22 cellular contexts compared by ENCODE assay signal in the genomic region with DNA sequence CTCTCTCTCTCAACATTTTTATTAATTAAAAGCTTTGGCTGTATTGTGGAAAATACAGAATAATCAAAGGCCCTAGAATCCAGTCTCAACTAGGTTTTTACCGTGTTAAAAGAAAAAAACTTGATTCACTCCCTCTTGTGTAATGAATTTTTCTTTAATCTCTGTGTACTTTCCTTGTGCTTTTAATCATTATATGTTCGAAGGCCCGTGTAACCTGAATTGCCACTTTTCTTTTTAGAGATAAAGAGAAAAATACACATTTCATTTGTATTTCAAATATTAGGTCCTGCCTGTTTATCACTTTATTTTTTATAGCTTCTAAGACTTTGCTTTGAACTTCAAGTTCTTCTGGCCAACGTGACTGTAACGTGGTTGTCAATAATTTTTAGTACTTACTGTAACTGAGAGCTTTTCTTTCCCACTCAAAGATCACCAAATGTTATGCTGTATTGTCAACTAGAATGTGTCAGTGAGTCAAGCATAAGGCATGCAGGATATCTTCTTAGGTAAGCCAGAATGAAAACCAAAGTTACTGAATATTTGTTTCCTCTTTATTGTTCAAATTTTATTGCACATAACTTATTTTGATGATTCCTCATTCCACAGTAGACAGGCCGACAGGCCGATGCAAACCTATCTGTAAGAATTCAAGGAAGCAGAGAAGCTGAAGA. TPM values are rescaled to one million over a fixed set of nuclear protein-coding genes. Genes with fewer than 3 reads are reported as not detected.
DNase-seq lines count a peak whose midpoint lies in the region; TF ChIP-seq lines count a peak whose summit lies in the region.
"Had no signal": no experiment of that assay in that cellular context is flagged by ENCODE, and none has a peak within 500 bp of the region (broad histone marks: within the 10 kb centered on the region; RNA-seq: fewer than 3 reads in every experiment).

No MANE protein-coding gene starts in this region.

- BruUV-seq in PC-9 (replicated peaks; lab: Mats Ljungman, UMichigan), result no TSS peak

- POLR2A ChIA-PET in PC-9 (lab: Charles Lee; ENCODE audit: unreplicated experiment), result no interaction called here

- H3K36me3 ChIP-seq in PC-9 (ENCODE audit: low read depth), result no peaks in the 10 kb centered on the region
- H3K36me3 ChIP-seq in esophagus squamous epithelium, result no peaks in the 10 kb centered on the region
- H3K36me3 ChIP-seq in trophoblast cell (ENCODE audit: control insufficient read depth in 1 of 2, insufficient read depth in 2 of 2, low read length in 2 of 2), result no peaks in the 10 kb centered on the region
- H3K36me3 ChIP-seq: brain microvascular endothelial cell, colonic mucosa, lower lobe of right lung, thyroid gland had no signal

- peaks cover 12% of the 10 kb centered on the region; the same call in 1 of the 2 replicates for H3F3A ChIP-seq in PC-9 (ENCODE audit: insufficient read depth, low read depth)

- TF ChIP-seq CTCF in PC-9 (conservative IDR thresholded peaks at IDR 0.05) (no peak), esophagus squamous epithelium (IDR thresholded peaks at IDR 0.05) (no peak)

- CTCF ChIA-PET in PC-9 (lab: Charles Lee), result no interaction called here
- CTCF ChIA-PET in activated naive CD4-positive, alpha-beta T cell treated with anti-CD3 and anti-CD28 coated beads, Interleukin-2, amount 10 ng/mL, durations not matched to agents 7 days and 5 days (lab: Charles Lee), result no interaction called here

- WGBS in esophagus squamous epithelium, 2 donors, result 36 to 56% methylated on average over 7 of the region's 7 CpGs
- no CpG with 5 or more reads among the region's 7 CpGs for WGBS in trophoblast cell (ENCODE audit: extremely low coverage, insufficient coverage, insufficient read length)

- H4K12ac ChIP-seq in trophoblast cell (ENCODE audit: low read depth, low read length), result no peak overlapping the region

- no peak overlapping the region for H3K4ac ChIP-seq in trophoblast cell (ENCODE audit: low read depth, low read length)

- no peak overlapping the region for H3K4me3 Mint-ChIP-seq in activated naive CD4-positive, alpha-beta T cell treated with anti-CD3 and anti-CD28 coated beads, Interleukin-2, amount 10 ng/mL, durations not matched to agents 7 days and 5 days
- H3K4me3 Mint-ChIP-seq: immature natural killer cell, T-helper 17 cell had no signal

- H3K9me3 ChIP-seq in PC-9 (ENCODE audit: insufficient read depth, low read depth), result no peaks in the 10 kb centered on the region
- no peaks in the 10 kb centered on the region for H3K9me3 ChIP-seq in esophagus squamous epithelium
- H3K9me3 ChIP-seq in trophoblast cell (ENCODE audit: insufficient read depth, low read depth, low read length), result no peaks in the 10 kb centered on the region
- H3K9me3 ChIP-seq: colonic mucosa, lower lobe of right lung, thyroid gland had no signal

- H2BK120ac ChIP-seq in trophoblast cell (ENCODE audit: insufficient read depth, low read length, poor library complexity), result no peak overlapping the region

- H3K14ac ChIP-seq in trophoblast cell (ENCODE audit: low read length), result no peak overlapping the region

- H3K9ac ChIP-seq in trophoblast cell (ENCODE audit: low read length), result no peak overlapping the region

- no peak overlapping the region for H2BK12ac ChIP-seq in trophoblast cell (ENCODE audit: low read length)

- intact Hi-C loops in PC-9 (cut with micrococcal nuclease; ENCODE audit: unreplicated experiment), result no loop called here
- intact Hi-C loops in esophagus squamous epithelium (cut with DNase I), result no loop called here

- no peak overlapping the region for H4K91ac ChIP-seq in trophoblast cell (ENCODE audit: low read depth, low read length)

- no peak for TF ChIP-seq POLR2A in esophagus squamous epithelium (IDR thresholded peaks at IDR 0.05)

- DNase-seq in ACHN, result peak; percentile 5
- DNase-seq in PC-9, result peak in 1 of 2 experiments; percentile 79
- DNase-seq in esophagus squamous epithelium (lab: John Stamatoyannopoulos, UW), result no peak
- peak; percentile 42 to 77 for DNase-seq in trophoblast cell
- DNase-seq in NCI-H1930 (lab: John Stamatoyannopoulos, UW), result no peak
- no peak for DNase-seq in NCI-H1417 treated with DMSO at 0.1 percent for 48 hours (lab: John Stamatoyannopoulos, UW)
- DNase-seq in NCI-H2107 treated with DMSO at 0.1 percent for 48 hours (lab: John Stamatoyannopoulos, UW; ENCODE audit: unreplicated experiment), result no peak
- DNase-seq in activated naive CD4-positive, alpha-beta T cell treated with anti-CD3 and anti-CD28 coated beads, Interleukin-2, amount 10 ng/mL, durations not matched to agents 7 days and 5 days, result no peak
- DNase-seq: activated CD4-positive, alpha-beta T cell treated with anti-CD3 and anti-CD28 coated beads, Interleukin-2, amount 50 U/mL, for 4 hours; activated CD8-positive, alpha-beta memory T cell treated with anti-CD3 and anti-CD28 coated beads, Interleukin-2, amount 50 U/mL, for 4 hours; brain microvascular endothelial cell; colonic mucosa; DND-41; immature natural killer cell; Kasumi-1; lower lobe of right lung; NCI-H1105; stimulated activated CD4-positive, alpha-beta T cell treated with anti-CD3 and anti-CD28 coated beads, Interleukin-12 subunit alpha, Interleukin-12 subunit beta, amount 100 ng/mL, for 4 hours; stimulated activated CD4-positive, alpha-beta T cell treated with anti-CD3 and anti-CD28 coated beads, Interleukin-4, amount 100 ng/mL, for 4 hours; stimulated activated naive CD8-positive, alpha-beta T cell treated with anti-CD3 and anti-CD28 coated beads, Interleukin-15, Interleukin-2, amounts not matched to agents 100 U/mL and 50 U/mL, for 24 hours; T-helper 17 cell; thyroid gland had no signal

- H3K27me3 Mint-ChIP-seq in activated naive CD4-positive, alpha-beta T cell treated with anti-CD3 and anti-CD28 coated beads, Interleukin-2, amount 10 ng/mL, durations not matched to agents 7 days and 5 days, result peaks cover 11% of the 10 kb centered on the region

- no peaks in the 10 kb centered on the region for H3K4me1 Mint-ChIP-seq in activated naive CD4-positive, alpha-beta T cell treated with anti-CD3 and anti-CD28 coated beads, Interleukin-2, amount 10 ng/mL, durations not matched to agents 7 days and 5 days
- H3K4me1 Mint-ChIP-seq: T-helper 17 cell had no signal

- H3K18ac ChIP-seq in trophoblast cell (ENCODE audit: low read length), result no peak overlapping the region

- H3K4me3 ChIP-seq in PC-9 (peak overlapping the region; percentile 18; the same call in 1 of the 2 replicates), esophagus squamous epithelium (no peak overlapping the region), trophoblast cell (ENCODE audit: low read depth, low read length) (no peak overlapping the region)
- H3K4me3 ChIP-seq: colonic mucosa, lower lobe of right lung, thyroid gland had no signal

- H2AK5ac ChIP-seq in trophoblast cell (ENCODE audit: low read length), result no peak overlapping the region

- H3K4me2 ChIP-seq in PC-9, result peak overlapping the region; percentile 42; the same call in 1 of the 2 replicates
- H3K4me2 ChIP-seq in trophoblast cell (ENCODE audit: low read length), result no peak overlapping the region

- H3K9me3 Mint-ChIP-seq in activated naive CD4-positive, alpha-beta T cell treated with anti-CD3 and anti-CD28 coated beads, Interleukin-2, amount 10 ng/mL, durations not matched to agents 7 days and 5 days, result no peaks in the 10 kb centered on the region

- H3K27ac ChIP-seq in PC-9, result peak overlapping the region; percentile 49
- peak overlapping the region in 3 of 4 donors; percentile 53 to 62 (median 58) for H3K27ac ChIP-seq in esophagus squamous epithelium
- H3K27ac ChIP-seq in trophoblast cell (ENCODE audit: low read depth, low read length), result no peak overlapping the region
- H3K27ac ChIP-seq: brain microvascular endothelial cell, colonic mucosa, lower lobe of right lung, thyroid gland had no signal

- H3K23ac ChIP-seq in trophoblast cell (ENCODE audit: low read length), result no peak overlapping the region

- H3K27me3 ChIP-seq in PC-9 (ENCODE audit: insufficient read depth, low read depth) (no peaks in the 10 kb centered on the region), esophagus squamous epithelium (no peaks in the 10 kb centered on the region), trophoblast cell (ENCODE audit: insufficient read depth, low read length) (no peaks in the 10 kb centered on the region)
- H3K27me3 ChIP-seq: brain microvascular endothelial cell, colonic mucosa, thyroid gland had no signal

- H3K9me2 ChIP-seq in PC-9 (ENCODE audit: insufficient read depth), result no peaks in the 10 kb centered on the region

- in situ Hi-C loops in ACHN (cut with HindIII; ENCODE audit: low pct_ligation_motif_present, low pct_unique_long_range_greater_than_20kb, low sequenced_read_pairs), result no loop called here

- H3K4me1 ChIP-seq in PC-9 (replicated peaks; ENCODE audit: insufficient read depth), result peaks cover 26% of the 10 kb centered on the region
- peaks cover 0 to 20% (median 4%) of the 10 kb centered on the region in 3 donors for H3K4me1 ChIP-seq in esophagus squamous epithelium
- no peaks in the 10 kb centered on the region for H3K4me1 ChIP-seq in trophoblast cell (ENCODE audit: control insufficient read depth in 1 of 2, insufficient read depth in 2 of 2, low read length in 2 of 2)
- H3K4me1 ChIP-seq: colonic mucosa, lower lobe of right lung, thyroid gland had no signal

- H3K79me1 ChIP-seq in trophoblast cell (ENCODE audit: low read length), result no peaks in the 10 kb centered on the region

- H4K20me1 ChIP-seq in PC-9 (ENCODE audit: insufficient read depth), result no peaks in the 10 kb centered on the region

- no peak overlapping the region for H3K27ac Mint-ChIP-seq in activated naive CD4-positive, alpha-beta T cell treated with anti-CD3 and anti-CD28 coated beads, Interleukin-2, amount 10 ng/mL, durations not matched to agents 7 days and 5 days
- H3K27ac Mint-ChIP-seq: immature natural killer cell, T-helper 17 cell had no signal

- H2BK5ac ChIP-seq in trophoblast cell (ENCODE audit: low read depth, low read length, poor library complexity), result no peak overlapping the region

- H3K79me2 ChIP-seq in PC-9 (ENCODE audit: low read depth) (no peaks in the 10 kb centered on the region), trophoblast cell (ENCODE audit: control insufficient read depth, insufficient read depth, low read length, poor library complexity) (no peaks in the 10 kb centered on the region)

- H4K8ac ChIP-seq in trophoblast cell (ENCODE audit: low read depth, low read length), result no peak overlapping the region

- H3K36me3 Mint-ChIP-seq in activated naive CD4-positive, alpha-beta T cell treated with anti-CD3 and anti-CD28 coated beads, Interleukin-2, amount 10 ng/mL, durations not matched to agents 7 days and 5 days, result no peaks in the 10 kb centered on the region

- H2AFZ ChIP-seq in PC-9, result no peak overlapping the region
- no peak overlapping the region for H2AFZ ChIP-seq in trophoblast cell (ENCODE audit: insufficient read depth, low read length, poor library complexity)

RNA-seq across cellular contexts. Expression of gene FAR1, which starts 23.3 kb away (rescaled TPM):
- total RNA-seq in PC-9 (2021), result 34.1 and 34.4 TPM in 2 replicates
- 100 to 1,000 TPM in 2 of 4 donors, 10 to 100 TPM in 2; 78.2 to 135 (median 98.6) TPM for total RNA-seq in esophagus squamous epithelium
- polyA plus RNA-seq in trophoblast cell (2013), result 25.0 and 26.7 TPM in 2 replicates

Comparison
In these comparisons a context has a peak if more than half of its experiments do, and no peak if none do; other contexts are left out.
1. DNase-seq: peak in ACHN (single experiment) and trophoblast cell (2 of 2); none in esophagus squamous epithelium (single experiment), NCI-H1930 (0 of 2), NCI-H1417 treated with DMSO at 0.1 percent for 48 hours (single experiment), NCI-H2107 treated with DMSO at 0.1 percent for 48 hours (single experiment) and activated naive CD4-positive, alpha-beta T cell treated with anti-CD3 and anti-CD28 coated beads, Interleukin-2, amount 10 ng/mL, durations not matched to agents 7 days and 5 days (single experiment).